15 cellular contexts compared by ENCODE assay signal in the genomic region with DNA sequence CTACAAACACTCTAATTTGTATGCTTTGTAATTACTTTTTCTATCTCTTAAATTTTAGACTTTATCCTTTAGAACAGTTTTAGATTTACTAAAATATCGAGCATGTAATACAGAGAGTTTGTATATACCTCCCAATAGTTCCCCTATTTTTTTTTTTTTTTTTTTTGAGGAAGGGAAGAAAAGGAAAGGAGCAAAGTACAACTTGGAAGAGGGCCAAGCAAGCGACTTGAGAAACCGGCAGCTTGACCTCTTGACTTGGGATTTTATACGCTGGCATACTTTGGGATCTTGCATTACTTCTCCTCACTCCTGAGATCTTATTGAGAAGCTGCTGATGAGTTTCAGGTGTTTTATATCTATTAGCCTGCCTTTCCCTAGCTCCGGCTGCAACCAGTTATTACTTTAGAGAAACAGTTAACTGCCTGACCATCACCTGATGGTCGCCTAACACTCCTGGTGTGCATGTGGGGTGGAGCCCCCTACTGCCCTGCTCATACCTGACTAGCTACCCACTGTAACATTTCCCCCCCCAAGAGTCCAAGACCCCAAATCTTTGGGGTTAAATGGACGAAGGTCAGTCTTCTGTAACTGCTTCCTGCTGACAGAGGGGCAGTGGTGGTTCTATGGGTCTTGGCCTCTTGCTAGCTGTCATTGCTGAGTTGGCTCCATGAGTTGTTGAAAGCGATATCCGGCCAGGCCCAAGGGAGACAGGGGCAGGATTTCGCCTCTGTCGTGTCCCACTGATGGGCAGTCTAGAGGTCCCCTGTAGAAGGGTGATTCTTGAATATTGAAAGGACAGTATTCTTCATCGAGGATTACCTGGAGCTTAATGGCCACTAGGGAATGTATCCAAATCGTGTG. TPM values are rescaled to one million over a fixed set of nuclear protein-coding genes. Genes with fewer than 3 reads are reported as not detected.
DNase-seq lines count a peak whose midpoint lies in the region; ATAC-seq, FAIRE-seq and TF ChIP-seq lines count a peak whose summit lies in the region.
"Had no signal": no experiment of that assay in that cellular context is flagged by ENCODE, and none has a peak within 500 bp of the region (broad histone marks: within the 10 kb centered on the region; RNA-seq: fewer than 3 reads in every experiment).

No MANE protein-coding gene starts in this region.

- peaks cover 18% of the 10 kb centered on the region; the same call in 1 of the 2 replicates for H3K79me2 ChIP-seq in H9 (ENCODE audit: insufficient read depth, low read length)

- no peak overlapping the region for H2BK20ac ChIP-seq in H9 (ENCODE audit: low read depth, low read length, poor library complexity, severe bottlenecking)

- no peak overlapping the region for H2AFZ ChIP-seq in H9 (ENCODE audit: low read length)

- no peak overlapping the region for H2BK5ac ChIP-seq in H9 (ENCODE audit: insufficient read length, low read length)

- no peak overlapping the region for H3K14ac ChIP-seq in H9 (ENCODE audit: insufficient read depth, low read length)

- H3K4me3 Mint-ChIP-seq in H9 = no peak overlapping the region
- no peak overlapping the region for H3K4me3 Mint-ChIP-seq in mesothelial cell of epicardium
- H3K4me3 Mint-ChIP-seq: activated CD8-positive, alpha-beta T cell treated with anti-CD3 and anti-CD28 coated beads, Interleukin-2, amount 10 ng/mL, durations not matched to agents 7 days and 5 days; activated T-helper 17 cell treated with anti-CD3 and anti-CD28 coated beads, Interleukin-2, amount 50 U/mL, for 72 hours had no signal

- no peak overlapping the region for H2BK120ac ChIP-seq in H9 (ENCODE audit: low read depth, low read length, poor library complexity, severe bottlenecking)

- H3K18ac ChIP-seq in H9 (ENCODE audit: insufficient read length, low read depth, low read length) = no peak overlapping the region

- H3K36me3 ChIP-seq in HAP-1 (replicated peaks) = no peaks in the 10 kb centered on the region; the same call in 1 of the 2 replicates
- H3K36me3 ChIP-seq: thoracic aorta had no signal

- H3K4me3 ChIP-seq in cardiac fibroblast (replicated peaks in 1 of 2; ENCODE audit: low read depth in 2 of 2, low read length in 2 of 2) = no peak overlapping the region
- no peak overlapping the region for H3K4me3 ChIP-seq in HAP-1
- H3K4me3 ChIP-seq: thoracic aorta had no signal

- no CpG with 5 or more reads among the region's 13 CpGs for WGBS in H9 (ENCODE audit: extremely low coverage, insufficient read length, low lambda C conversion rate)

- H3K4me2 ChIP-seq in H9 (ENCODE audit: insufficient read depth, insufficient read length, low read length) = no peak overlapping the region

- H3K9me3 ChIP-seq in H9 (ENCODE audit: control insufficient read depth, low read depth, low read length) (no peaks in the 10 kb centered on the region), HAP-1 (no peaks in the 10 kb centered on the region)
- H3K9me3 ChIP-seq: thoracic aorta had no signal

- H3K23me2 ChIP-seq in H9 (ENCODE audit: insufficient read length, low read depth, low read length, poor library complexity, severe bottlenecking) = no peaks in the 10 kb centered on the region

- H3K79me1 ChIP-seq in H9 (ENCODE audit: insufficient read depth, low read depth, low read length, poor library complexity, severe bottlenecking) = peaks cover 10% of the 10 kb centered on the region

- peaks cover under 1 to 3% (median 1%) of the 10 kb centered on the region in 3 experiments; a peak in 2 of 7 replicates for H3K36me3 Mint-ChIP-seq in H9 (ENCODE audit: insufficient read depth in 1 of 3, low read depth in 3 of 3)
- H3K36me3 Mint-ChIP-seq in mesothelial cell of epicardium = peaks cover 5% of the 10 kb centered on the region

- in situ Hi-C loops in HAP-1 (cut with MboI; ENCODE audit: low sequenced_read_pairs) = no loop called here

- no peak overlapping the region; the same call in 1 of the 2 replicates for H2BK15ac ChIP-seq in H9 (ENCODE audit: low read depth, low read length)

- peaks cover 38 to 46% of the 10 kb centered on the region in 2 experiments for H3K4me1 Mint-ChIP-seq in H9
- H3K4me1 Mint-ChIP-seq in mesothelial cell of epicardium = peaks cover 35% of the 10 kb centered on the region

- H3K56ac ChIP-seq in H9 (ENCODE audit: insufficient read length, low read depth, low read length) = no peak overlapping the region

- DNase-seq in H9 (no peak), cardiac fibroblast (ENCODE audit: low read depth in 2 of 2) (peak; percentile 42 to 43), mesothelial cell of epicardium (ENCODE audit: low spot score in 2 of 2, unreplicated experiment in 2 of 2) (no peak), NCI-H2081 (lab: John Stamatoyannopoulos, UW) (no peak), HAP-1 (ENCODE audit: low spot score in 2 of 2) (no peak)
- DNase-seq: activated CD8-positive, alpha-beta T cell treated with anti-CD3 and anti-CD28 coated beads, Interleukin-2, amount 10 ng/mL, durations not matched to agents 7 days and 5 days; DMS 273 treated with DMSO at 0.1 percent for 48 hours; erythroblast; naive thymus-derived CD4-positive, alpha-beta T cell; NCI-H345 had no signal

- H2BK12ac ChIP-seq in H9 (ENCODE audit: insufficient read length, low read depth, low read length) = no peak overlapping the region

- no peak overlapping the region for H3T11ph ChIP-seq in H9 (ENCODE audit: low read length)

- H3K4me1 ChIP-seq in H9 (ENCODE audit: insufficient read depth, low read length) = no peaks in the 10 kb centered on the region; the same call in 1 of the 2 replicates
- H3K4me1 ChIP-seq in HAP-1 = peaks cover 22% of the 10 kb centered on the region

- H4K5ac ChIP-seq in H9 (ENCODE audit: insufficient read length, low read depth, low read length) = no peak overlapping the region

- H3K9me3 Mint-ChIP-seq in H9 (no peaks in the 10 kb centered on the region), mesothelial cell of epicardium (peaks cover 16% of the 10 kb centered on the region)
- H3K9me3 Mint-ChIP-seq: activated T-helper 17 cell treated with anti-CD3 and anti-CD28 coated beads, Interleukin-2, amount 50 U/mL, for 72 hours had no signal

- no peak overlapping the region for H3K4ac ChIP-seq in H9 (ENCODE audit: low read depth, low read length)

- H3K27me3 Mint-ChIP-seq in H9 (ENCODE audit: low read depth) = no peaks in the 10 kb centered on the region
- no peaks in the 10 kb centered on the region for H3K27me3 Mint-ChIP-seq in mesothelial cell of epicardium (ENCODE audit: low read depth)
- H3K27me3 Mint-ChIP-seq: activated T-helper 17 cell treated with anti-CD3 and anti-CD28 coated beads, Interleukin-2, amount 50 U/mL, for 72 hours; naive thymus-derived CD4-positive, alpha-beta T cell had no signal

- no peaks in the 10 kb centered on the region for H4K20me1 ChIP-seq in H9 (ENCODE audit: control insufficient read depth, insufficient read depth, insufficient read length)

- no peak for ATAC-seq in GM18520 (IDR thresholded peaks at IDR 0.05; ENCODE audit: unreplicated experiment)
- no peak for ATAC-seq in HG02642 (IDR thresholded peaks at IDR 0.05; ENCODE audit: poor library complexity, unreplicated experiment)
- ATAC-seq: activated CD8-positive, alpha-beta T cell treated with anti-CD3 and anti-CD28 coated beads, Interleukin-2, amount 10 ng/mL, durations not matched to agents 7 days and 5 days; activated T-helper 17 cell treated with anti-CD3 and anti-CD28 coated beads, Interleukin-2, amount 50 U/mL, for 72 hours; naive thymus-derived CD4-positive, alpha-beta T cell had no signal

- H2AK5ac ChIP-seq in H9 (ENCODE audit: insufficient read length, low read length) = no peak overlapping the region

- H3K27ac Mint-ChIP-seq in H9 (peak overlapping the region in 1 of 3 experiments; percentile 69; a peak in 3 of 7 replicates), mesothelial cell of epicardium (peak overlapping the region; percentile 10)
- H3K27ac Mint-ChIP-seq: activated CD8-positive, alpha-beta T cell treated with anti-CD3 and anti-CD28 coated beads, Interleukin-2, amount 10 ng/mL, durations not matched to agents 7 days and 5 days; activated T-helper 17 cell treated with anti-CD3 and anti-CD28 coated beads, Interleukin-2, amount 50 U/mL, for 72 hours had no signal

- H3K23ac ChIP-seq in H9 (ENCODE audit: insufficient read length, low read depth, low read length) = no peak overlapping the region

- peak; percentile 14 for FAIRE-seq in A204.1 (lab: Jason Lieb, UNC)

- no peaks in the 10 kb centered on the region for H3K27me3 ChIP-seq in H9 (ENCODE audit: insufficient read depth, low read length)
- H3K27me3 ChIP-seq in HAP-1 (ENCODE audit: low read depth) = no peaks in the 10 kb centered on the region

- no peak overlapping the region for H4K91ac ChIP-seq in H9 (ENCODE audit: insufficient read length, low read depth, low read length)

- TF ChIP-seq CTCF in H9 (conservative IDR thresholded peaks at IDR 0.05) (peak; percentile 20; the same call in 1 of the 3 replicates), cardiac fibroblast (IDR thresholded peaks at IDR 0.05; ENCODE audit: low read depth, low read length) (no peak), mesothelial cell of epicardium (IDR thresholded peaks at IDR 0.05; ENCODE audit: unreplicated experiment) (no peak)

- H3K9ac ChIP-seq in H9 (ENCODE audit: extremely low read depth, insufficient read length, low read length) = no peak overlapping the region

- H4K8ac ChIP-seq in H9 (replicated peaks; ENCODE audit: insufficient read length, low read depth, low read length) = no peak overlapping the region

- no peak overlapping the region for H3K27ac ChIP-seq in H9 (ENCODE audit: insufficient read length, low read depth, low read length)
- H3K27ac ChIP-seq: thoracic aorta had no signal

RNA-seq across cellular contexts. Expression of gene MKLN1, which starts 28.5 kb away (rescaled TPM):
- total RNA-seq in H9 (2021) (33.8 and 34.3 TPM in 2 replicates), mesothelial cell of epicardium (58.1 to 67.3 TPM (median 61.7 TPM) in 3 replicates)

Comparison
In these comparisons a context has a peak if more than half of its experiments do, and no peak if none do; other contexts are left out.
1. DNase-seq: peak in cardiac fibroblast (2 of 2); none in H9 (single experiment), mesothelial cell of epicardium (0 of 2), NCI-H2081 (0 of 2) and HAP-1 (0 of 2).